Comparison of ENCODE assay signal across 8 cellular contexts in genomic region chr14:50859296-50859624, GRCh38. TPM values are rescaled to one million over a fixed set of nuclear protein-coding genes. Genes with fewer than 3 reads are reported as not detected.
DNase-seq lines count a peak whose midpoint lies in the region; ATAC-seq and TF ChIP-seq lines count a peak whose summit lies in the region.

No MANE protein-coding gene starts in this region.

- H3K27me3 ChIP-seq in A673 (replicated peaks; ENCODE audit: insufficient read depth, low read depth, low read length, poor library complexity) (no peaks in the 10 kb centered on the region), muscle layer of colon (ENCODE audit: control insufficient read depth in 1 of 2, insufficient read depth in 2 of 2, low read length in 2 of 2) (no peaks in the 10 kb centered on the region)

- ATAC-seq in GM21528 (IDR thresholded peaks at IDR 0.05; ENCODE audit: low FRiP score, unreplicated experiment) (peak; percentile 22), HG02798 (IDR thresholded peaks at IDR 0.05; ENCODE audit: poor library complexity, unreplicated experiment) (no peak), HG03378 (IDR thresholded peaks at IDR 0.05; ENCODE audit: unreplicated experiment) (no peak), HG03025 (IDR thresholded peaks at IDR 0.05; ENCODE audit: low FRiP score, unreplicated experiment) (no peak)
- ATAC-seq in activated naive CD8-positive, alpha-beta T cell treated with anti-CD3 and anti-CD28 coated beads, Interleukin-2, amount 10 ng/mL, durations not matched to agents 7 days and 5 days (ENCODE audit: low read depth) = peak; percentile 9

- H3K36me3 ChIP-seq in A673 (ENCODE audit: insufficient read depth, low read length, poor library complexity, severe bottlenecking) (no peaks in the 10 kb centered on the region), muscle layer of colon (ENCODE audit: insufficient read depth, low read length) (no peaks in the 10 kb centered on the region)

- TF ChIP-seq CTCF in A673 (conservative IDR thresholded peaks at IDR 0.05; ENCODE audit: low read depth, low read length) = no peak

- POLR2A ChIA-PET in A673 (lab: Charles Lee; ENCODE audit: low non-redundant PET) = no interaction called here
- POLR2A ChIA-PET in activated naive CD8-positive, alpha-beta T cell treated with anti-CD3 and anti-CD28 coated beads, Interleukin-2, amount 10 ng/mL, durations not matched to agents 7 days and 5 days (lab: Charles Lee) = interaction anchor here (0.6 to 2.6 kb wide), 12 partner anchors 9 to 1239 kb away, joined by 3 to 30 read pairs (median 6); partner anchors contain the start of genes NIN and RPL36AL

- DNase-seq in A673 (ENCODE audit: low spot score) (no peak), NK-92 (lab: John Stamatoyannopoulos, UW; ENCODE audit: unreplicated experiment) (no peak)
- DNase-seq in activated naive CD8-positive, alpha-beta T cell treated with anti-CD3 and anti-CD28 coated beads, Interleukin-2, amount 10 ng/mL, durations not matched to agents 7 days and 5 days = no peak

- no peak overlapping the region for H3K9ac ChIP-seq in muscle layer of colon (ENCODE audit: low read length)

- H3K4me3 Mint-ChIP-seq in activated naive CD8-positive, alpha-beta T cell treated with anti-CD3 and anti-CD28 coated beads, Interleukin-2, amount 10 ng/mL, durations not matched to agents 7 days and 5 days = peak overlapping the region; percentile 86

- peaks cover 3% of the 10 kb centered on the region for H3K27me3 Mint-ChIP-seq in activated naive CD8-positive, alpha-beta T cell treated with anti-CD3 and anti-CD28 coated beads, Interleukin-2, amount 10 ng/mL, durations not matched to agents 7 days and 5 days

- intact Hi-C loops in A673 (cut with micrococcal nuclease; ENCODE audit: unreplicated experiment) = no loop called here

- no peaks in the 10 kb centered on the region for H3K9me3 ChIP-seq in A673 (ENCODE audit: low read depth, low read length, poor library complexity, severe bottlenecking)
- H3K9me3 ChIP-seq in muscle layer of colon (ENCODE audit: low read length) = no peaks in the 10 kb centered on the region

- H3K4me1 Mint-ChIP-seq in activated naive CD8-positive, alpha-beta T cell treated with anti-CD3 and anti-CD28 coated beads, Interleukin-2, amount 10 ng/mL, durations not matched to agents 7 days and 5 days = peaks cover 17% of the 10 kb centered on the region

- H3K4me1 ChIP-seq in A673 (ENCODE audit: insufficient read depth, low read length, poor library complexity, severe bottlenecking) (no peaks in the 10 kb centered on the region), muscle layer of colon (ENCODE audit: insufficient read depth, low read length) (peaks cover 8% of the 10 kb centered on the region)

- no peaks in the 10 kb centered on the region for H3K36me3 Mint-ChIP-seq in activated naive CD8-positive, alpha-beta T cell treated with anti-CD3 and anti-CD28 coated beads, Interleukin-2, amount 10 ng/mL, durations not matched to agents 7 days and 5 days

- CTCF ChIA-PET in A673 (lab: Charles Lee) = interaction anchor here (0.6 to 1.2 kb wide), 3 partner anchors 85 to 402 kb away, joined by 4 to 6 read pairs (median 5); no protein-coding TSS in a partner anchor

- peak overlapping the region; percentile 92 for H3K27ac Mint-ChIP-seq in activated naive CD8-positive, alpha-beta T cell treated with anti-CD3 and anti-CD28 coated beads, Interleukin-2, amount 10 ng/mL, durations not matched to agents 7 days and 5 days

- no TSS peak for BruUV-seq in A673 (replicated peaks; lab: Mats Ljungman, UMichigan)

- H3K4me3 ChIP-seq in A673 (ENCODE audit: low read depth, low read length, poor library complexity, severe bottlenecking) (peak overlapping the region; percentile 49), muscle layer of colon (ENCODE audit: low read depth in 1 of 2, low read length in 2 of 2) (peak overlapping the region; percentile 61 to 82)

- H3K9me3 Mint-ChIP-seq in activated naive CD8-positive, alpha-beta T cell treated with anti-CD3 and anti-CD28 coated beads, Interleukin-2, amount 10 ng/mL, durations not matched to agents 7 days and 5 days = no peaks in the 10 kb centered on the region

- H3K27ac ChIP-seq in A673 (ENCODE audit: low read depth, low read length, poor library complexity, severe bottlenecking) (no peak overlapping the region), muscle layer of colon (ENCODE audit: low read depth, low read length) (no peak overlapping the region)

RNA-seq across cellular contexts. Expression of gene ABHD12B, which starts 12.6 kb away (rescaled TPM):
- total RNA-seq in A673 (2021) = 0.37 and 0.74 TPM in 2 replicates
- total RNA-seq in activated naive CD8-positive, alpha-beta T cell treated with anti-CD3 and anti-CD28 coated beads, Interleukin-2, amount 10 ng/mL, durations not matched to agents 7 days and 5 days = not detected

RNA-seq across cellular contexts. Expression of gene NIN, which starts 28.3 kb away (rescaled TPM):
- total RNA-seq in A673 (2021) = 61.0 and 63.5 TPM in 2 replicates
- 100 to 1,000 TPM; 106 to 113 TPM for total RNA-seq in activated naive CD8-positive, alpha-beta T cell treated with anti-CD3 and anti-CD28 coated beads, Interleukin-2, amount 10 ng/mL, durations not matched to agents 7 days and 5 days

Comparison
In these comparisons a context has a peak if more than half of its experiments do, and no peak if none do; other contexts are left out.
1. ATAC-seq: peak in GM21528 (single experiment) and activated naive CD8-positive, alpha-beta T cell treated with anti-CD3 and anti-CD28 coated beads, Interleukin-2, amount 10 ng/mL, durations not matched to agents 7 days and 5 days (single experiment); none in HG02798 (single experiment), HG03378 (single experiment) and HG03025 (single experiment).